ENCODE assay signal across 18 cellular contexts in the genomic region with DNA sequence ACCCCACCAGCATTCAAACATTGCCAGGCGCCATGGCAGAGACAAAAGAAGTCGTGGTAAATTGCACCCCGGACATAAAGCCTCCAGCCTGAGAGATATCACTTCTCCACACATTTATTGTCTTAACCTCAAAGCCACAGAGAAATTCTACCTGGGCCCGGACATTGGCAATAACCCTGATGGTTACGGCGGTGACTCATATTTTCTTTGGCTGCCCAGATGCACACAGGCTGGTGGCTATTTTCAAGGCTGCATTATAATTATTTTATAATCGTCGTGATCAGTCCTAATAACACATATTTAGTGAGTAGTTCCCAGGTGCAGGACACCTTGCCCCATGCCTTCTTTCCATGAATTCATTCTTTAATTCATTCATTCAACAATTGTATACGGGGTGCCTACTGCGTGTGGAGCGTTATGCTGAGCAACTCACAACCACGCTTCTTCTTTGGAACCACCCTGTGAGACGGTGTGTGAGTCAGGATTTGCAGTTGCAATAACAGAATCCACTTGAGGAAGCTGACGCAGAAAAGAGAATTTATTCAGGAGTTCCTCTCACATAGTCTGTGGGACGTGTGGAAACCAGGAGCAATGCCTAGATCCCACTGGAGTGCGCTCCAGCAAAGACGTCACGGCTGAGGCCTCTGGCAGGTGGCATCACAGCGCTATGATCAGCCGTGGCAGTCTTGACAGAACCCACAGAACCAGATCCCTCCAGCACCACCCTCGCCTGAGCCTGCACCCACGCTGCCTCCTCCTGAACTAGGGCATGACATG.
DNase-seq lines count a peak whose midpoint lies in the region; ATAC-seq and TF ChIP-seq lines count a peak whose summit lies in the region.
"Had no signal": no experiment of that assay in that cellular context is flagged by ENCODE, and none has a peak within 500 bp of the region (broad histone marks: within the 10 kb centered on the region; RNA-seq: fewer than 3 reads in every experiment).

No MANE protein-coding gene starts in this region.

- TF ChIP-seq CTCF in MCF 10A (IDR thresholded peaks at IDR 0.05; ENCODE audit: unreplicated experiment) (no peak), breast epithelium (IDR thresholded peaks at IDR 0.05) (no peak), suprapubic skin (IDR thresholded peaks at IDR 0.05) (no peak)

- intact Hi-C loops in MCF 10A (cut with micrococcal nuclease) (loop anchor here (2.0 to 5.0 kb wide), 2 partner anchors 193 to 257 kb away; a partner anchor contains a TSS), breast epithelium (cut with DNase I; ENCODE audit: low total_unique reads) (no loop called here)

- WGBS in suprapubic skin: 75% methylated on average over 22 of the region's 22 CpGs

- POLR2A ChIA-PET in MCF 10A (lab: Yijun Ruan, JAX): interaction anchor here (0.7 to 1.3 kb wide), 5 partner anchors 40 to 569 kb away, joined by 3 to 5 read pairs (median 3); no protein-coding TSS in a partner anchor

- H3K27me3 ChIP-seq in breast epithelium (peaks cover 0 to 64% of the 10 kb centered on the region in 2 donors), suprapubic skin (peaks cover 74% of the 10 kb centered on the region)

- H3K27me3 Mint-ChIP-seq in MCF 10A (ENCODE audit: insufficient read depth, unreplicated experiment): no peaks in the 10 kb centered on the region
- peaks cover 33% of the 10 kb centered on the region for H3K27me3 Mint-ChIP-seq in activated T-cell treated with anti-CD3 and anti-CD28 coated beads, Interleukin-2, amount 50 U/mL, for 72 hours (ENCODE audit: low read depth)

- H3K4me3 Mint-ChIP-seq in MCF 10A (ENCODE audit: unreplicated experiment): peak overlapping the region; percentile 57
- no peak overlapping the region for H3K4me3 Mint-ChIP-seq in activated T-cell treated with anti-CD3 and anti-CD28 coated beads, Interleukin-2, amount 50 U/mL, for 72 hours
- H3K4me3 Mint-ChIP-seq: brain; naive thymus-derived CD4-positive, alpha-beta T cell had no signal

- H3K4me3 ChIP-seq in breast epithelium (no peak overlapping the region), suprapubic skin (no peak overlapping the region)
- H3K4me3 ChIP-seq: esophagus muscularis mucosa, skin epidermis had no signal

- BruUV-seq in MCF 10A (replicated peaks; lab: Mats Ljungman, UMichigan): no TSS peak

- H3K9me3 ChIP-seq in breast epithelium: no peaks in the 10 kb centered on the region
- H3K9me3 ChIP-seq in suprapubic skin: no peaks in the 10 kb centered on the region
- H3K9me3 ChIP-seq: esophagus muscularis mucosa, SK-N-SH had no signal

- TF ChIP-seq EP300 in suprapubic skin (IDR thresholded peaks at IDR 0.05): no peak

- no peak for ATAC-seq in activated T-cell treated with anti-CD3 and anti-CD28 coated beads, Interleukin-2, amount 50 U/mL, for 72 hours (replicated peaks in 1 of 2)
- ATAC-seq in HG03280 (IDR thresholded peaks at IDR 0.05; ENCODE audit: unreplicated experiment): no peak
- no peak for ATAC-seq in HG03520 (IDR thresholded peaks at IDR 0.05; ENCODE audit: unreplicated experiment)
- ATAC-seq: naive thymus-derived CD4-positive, alpha-beta T cell had no signal

- H3K4me1 ChIP-seq in breast epithelium (no peaks in the 10 kb centered on the region), suprapubic skin (peaks cover 6% of the 10 kb centered on the region)

- peaks cover 42% of the 10 kb centered on the region for H3K4me1 Mint-ChIP-seq in MCF 10A (ENCODE audit: insufficient read depth, unreplicated experiment)
- no peaks in the 10 kb centered on the region for H3K4me1 Mint-ChIP-seq in activated T-cell treated with anti-CD3 and anti-CD28 coated beads, Interleukin-2, amount 50 U/mL, for 72 hours (ENCODE audit: low read depth)

- peak; percentile 92 for DNase-seq in MCF 10A (ENCODE audit: unreplicated experiment)
- DNase-seq in breast epithelium (ENCODE audit: low spot score in 2 of 2): no peak
- DNase-seq in amniotic epithelial cell (ENCODE audit: low read depth): peak; percentile 64
- DNase-seq in glomerular endothelial cell (ENCODE audit: extremely low read depth, low read depth, low spot score): peak; percentile 81
- DNase-seq in suprapubic skin (ENCODE audit: low spot score in 2 of 2): no peak
- DNase-seq in activated T-cell treated with anti-CD3 and anti-CD28 coated beads, Interleukin-2, amount 50 U/mL, for 72 hours: no peak
- DNase-seq: ACHN; activated CD4-positive, alpha-beta T cell treated with anti-CD3 and anti-CD28 coated beads for 1 hour; activated T-cell treated with anti-CD3 and anti-CD28 coated beads, Interleukin-2, amount 50 U/mL, for 48 hours; naive thymus-derived CD4-positive, alpha-beta T cell; NCI-H1417 treated with DMSO at 0.1 percent for 48 hours; NCI-H82; SK-N-SH had no signal

- H3K36me3 ChIP-seq in breast epithelium: no peaks in the 10 kb centered on the region
- H3K36me3 ChIP-seq in suprapubic skin: no peaks in the 10 kb centered on the region
- H3K36me3 ChIP-seq: esophagus muscularis mucosa had no signal

- no peaks in the 10 kb centered on the region for H3K9me3 Mint-ChIP-seq in MCF 10A (ENCODE audit: unreplicated experiment)
- no peaks in the 10 kb centered on the region for H3K9me3 Mint-ChIP-seq in activated T-cell treated with anti-CD3 and anti-CD28 coated beads, Interleukin-2, amount 50 U/mL, for 72 hours

- peaks cover 3% of the 10 kb centered on the region for H3K36me3 Mint-ChIP-seq in MCF 10A (ENCODE audit: insufficient read depth, unreplicated experiment)
- no peaks in the 10 kb centered on the region for H3K36me3 Mint-ChIP-seq in activated T-cell treated with anti-CD3 and anti-CD28 coated beads, Interleukin-2, amount 50 U/mL, for 72 hours (ENCODE audit: insufficient read depth in 2 of 2)
- H3K36me3 Mint-ChIP-seq: brain; naive thymus-derived CD4-positive, alpha-beta T cell had no signal

- CTCF ChIA-PET in MCF 10A (lab: Yijun Ruan, JAX): interaction anchor here (0.9 kb wide), 1 partner anchor 74 kb away, joined by 3 read pairs; no protein-coding TSS in a partner anchor

- H3K27ac ChIP-seq in breast epithelium: no peak overlapping the region
- peak overlapping the region; percentile 31 for H3K27ac ChIP-seq in suprapubic skin
- H3K27ac ChIP-seq: esophagus muscularis mucosa had no signal

- TF ChIP-seq POLR2A in breast epithelium (IDR thresholded peaks at IDR 0.05) (no peak), suprapubic skin (IDR thresholded peaks at IDR 0.05) (no peak)

- peak overlapping the region; percentile 85 for H3K27ac Mint-ChIP-seq in MCF 10A (ENCODE audit: low read depth, unreplicated experiment)
- H3K27ac Mint-ChIP-seq in activated T-cell treated with anti-CD3 and anti-CD28 coated beads, Interleukin-2, amount 50 U/mL, for 72 hours: no peak overlapping the region
- H3K27ac Mint-ChIP-seq: brain; naive thymus-derived CD4-positive, alpha-beta T cell had no signal

Comparison
In these comparisons a context has a peak if more than half of its experiments do, and no peak if none do; other contexts are left out.
1. DNase-seq: peak in MCF 10A (single experiment), amniotic epithelial cell (single experiment) and glomerular endothelial cell (single experiment); none in breast epithelium (0 of 2), suprapubic skin (0 of 2) and activated T-cell treated with anti-CD3 and anti-CD28 coated beads, Interleukin-2, amount 50 U/mL, for 72 hours (0 of 2).